Comparison of ENCODE assay signal across 19 cellular contexts in the genomic region with DNA sequence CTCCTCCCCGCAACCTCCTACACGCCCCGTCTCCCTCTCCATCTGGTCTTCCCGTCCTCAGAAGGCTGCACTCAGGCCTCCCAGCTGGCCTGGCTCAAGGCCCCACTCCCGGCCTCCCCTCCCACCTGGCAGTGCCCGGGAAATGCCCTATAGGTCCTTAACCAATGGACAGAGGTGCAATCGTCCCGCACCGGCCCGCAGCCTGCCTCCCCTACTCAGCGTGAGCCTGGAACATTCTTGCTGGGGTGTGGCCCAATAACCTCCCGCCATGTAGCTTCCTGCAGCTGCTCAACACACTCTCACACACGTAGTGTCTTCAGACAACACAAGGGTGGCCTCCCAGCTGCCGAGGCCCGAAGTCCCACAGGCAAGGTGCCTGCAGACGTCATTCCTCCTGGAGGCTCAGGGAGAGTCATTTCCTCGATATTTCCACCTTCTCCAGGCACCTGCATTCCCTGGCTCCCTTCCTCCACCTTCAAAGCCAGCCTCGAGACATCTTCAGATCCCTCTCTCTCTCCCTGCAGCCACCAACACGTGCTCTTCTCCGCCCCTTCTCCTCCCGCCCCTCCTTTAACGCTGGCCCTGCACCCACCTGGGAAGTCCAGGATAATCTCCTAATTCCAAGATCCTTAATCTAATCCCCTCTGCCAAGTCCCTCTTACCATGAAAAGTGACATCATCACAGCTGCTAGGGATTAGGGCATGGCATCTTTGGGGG. TPM values are rescaled to one million over a fixed set of nuclear protein-coding genes. Genes with fewer than 3 reads are reported as not detected.
DNase-seq lines count a peak whose midpoint lies in the region; ATAC-seq and TF ChIP-seq lines count a peak whose summit lies in the region.
"Had no signal": no experiment of that assay in that cellular context is flagged by ENCODE, and none has a peak within 500 bp of the region (broad histone marks: within the 10 kb centered on the region; RNA-seq: fewer than 3 reads in every experiment).

No MANE protein-coding gene starts in this region.

- intact Hi-C loops in breast epithelium (cut with DNase I; ENCODE audit: low total_unique reads): no loop called here

- H3K9me3 ChIP-seq in breast epithelium: no peaks in the 10 kb centered on the region
- H3K9me3 ChIP-seq: BE2C, prostate gland, thoracic aorta had no signal

- H3K4me1 Mint-ChIP-seq in GM23338 (peaks cover 21% of the 10 kb centered on the region), WTC11 (peaks cover 15% of the 10 kb centered on the region)
- H3K4me1 Mint-ChIP-seq: activated B cell treated with CpG ODN at 0.5 μM for 24 hours; activated naive CD8-positive, alpha-beta T cell treated with anti-CD3 and anti-CD28 coated beads for 36 hours; natural killer cell had no signal

- no peak overlapping the region; the same call in 1 of the 2 replicates for H3K27ac Mint-ChIP-seq in GM23338
- no peak overlapping the region for H3K27ac Mint-ChIP-seq in WTC11
- H3K27ac Mint-ChIP-seq: activated B cell treated with CpG ODN at 0.5 μM for 24 hours; activated CD8-positive, alpha-beta T cell treated with anti-CD3 and anti-CD28 coated beads, Interleukin-2, amount 10 ng/mL, durations not matched to agents 7 days and 5 days; activated naive CD8-positive, alpha-beta T cell treated with anti-CD3 and anti-CD28 coated beads for 36 hours; natural killer cell had no signal

- TF ChIP-seq CTCF in GM23338 (conservative IDR thresholded peaks at IDR 0.05; ENCODE audit: low read depth in 2 of 2) (no peak), WTC11 (IDR thresholded peaks at IDR 0.05) (no peak), breast epithelium (IDR thresholded peaks at IDR 0.05) (no peak)

- H3K27me3 ChIP-seq in GM23338 (ENCODE audit: insufficient read depth) (no peaks in the 10 kb centered on the region), breast epithelium (peaks cover 0 to 29% of the 10 kb centered on the region in 2 donors)
- H3K27me3 ChIP-seq: BE2C had no signal

- H3K4me1 ChIP-seq in GM23338 (ENCODE audit: insufficient read depth) (0 out of 2 replicates have a peak, but pooled peaks cover 5% of the 10 kb centered on the region), breast epithelium (no peaks in the 10 kb centered on the region)
- H3K4me1 ChIP-seq: prostate gland had no signal

- no peaks in the 10 kb centered on the region for H3K9me2 ChIP-seq in GM23338 (ENCODE audit: insufficient read depth)

- H4K20me1 ChIP-seq in GM23338 (replicated peaks; ENCODE audit: insufficient read depth): no peaks in the 10 kb centered on the region

- H3K27me3 Mint-ChIP-seq in GM23338 (ENCODE audit: insufficient read depth, low read depth, poor library complexity): peaks cover 23% of the 10 kb centered on the region
- peaks cover 2% of the 10 kb centered on the region; the same call in 1 of the 2 replicates for H3K27me3 Mint-ChIP-seq in WTC11 (ENCODE audit: low read depth)

- H3K79me2 ChIP-seq in GM23338 (replicated peaks; ENCODE audit: insufficient read depth): no peaks in the 10 kb centered on the region

- H3K36me3 Mint-ChIP-seq in GM23338 (ENCODE audit: low read depth) (no peaks in the 10 kb centered on the region; the same call in 2 of the 3 replicates), WTC11 (no peaks in the 10 kb centered on the region)
- H3K36me3 Mint-ChIP-seq: activated naive CD8-positive, alpha-beta T cell treated with anti-CD3 and anti-CD28 coated beads for 36 hours; natural killer cell had no signal

- no peak overlapping the region for H3K27ac ChIP-seq in GM23338 (ENCODE audit: low read depth)
- H3K27ac ChIP-seq in breast epithelium: no peak overlapping the region
- H3K27ac ChIP-seq: prostate gland, thoracic aorta had no signal

- H3K4me3 ChIP-seq in GM23338: no peak overlapping the region
- H3K4me3 ChIP-seq in breast epithelium: no peak overlapping the region
- H3K4me3 ChIP-seq: prostate gland, thoracic aorta had no signal

- H3K4me3 Mint-ChIP-seq in GM23338: no peak overlapping the region
- no peak overlapping the region for H3K4me3 Mint-ChIP-seq in WTC11
- H3K4me3 Mint-ChIP-seq: activated B cell treated with CpG ODN at 0.5 μM for 24 hours; activated CD8-positive, alpha-beta T cell treated with anti-CD3 and anti-CD28 coated beads, Interleukin-2, amount 10 ng/mL, durations not matched to agents 7 days and 5 days; activated naive CD8-positive, alpha-beta T cell treated with anti-CD3 and anti-CD28 coated beads for 36 hours; natural killer cell had no signal

- H3K9me3 Mint-ChIP-seq in GM23338 (peaks cover 2% of the 10 kb centered on the region; the same call in 2 of the 3 replicates), WTC11 (peaks cover 2% of the 10 kb centered on the region; the same call in 1 of the 2 replicates)
- H3K9me3 Mint-ChIP-seq: activated B cell treated with CpG ODN at 0.5 μM for 24 hours; activated naive CD8-positive, alpha-beta T cell treated with anti-CD3 and anti-CD28 coated beads for 36 hours; natural killer cell had no signal

- H3F3A ChIP-seq in GM23338 (replicated peaks; ENCODE audit: low read depth): no peaks in the 10 kb centered on the region

- CTCF ChIA-PET in WTC11 (lab: Charles Lee): interaction anchor here (1.7 to 4.0 kb wide), 3 partner anchors 14 to 58 kb away, joined by 5 to 17 read pairs (median 7); no protein-coding TSS in a partner anchor

- peak; percentile 37 for DNase-seq in COR-L47 (lab: John Stamatoyannopoulos, UW)
- DNase-seq in GM23338 (ENCODE audit: low spot score): no peak
- no peak for DNase-seq in WTC11 (ENCODE audit: low spot score)
- peak; percentile 24 for DNase-seq in left kidney (ENCODE audit: low read depth, low spot score)
- DNase-seq in pons (ENCODE audit: low spot score): no peak
- no peak for DNase-seq in breast epithelium (ENCODE audit: low spot score in 2 of 2)
- DNase-seq in NCI-H446 (lab: John Stamatoyannopoulos, UW): no peak
- DNase-seq: activated B cell treated with CpG ODN at 0.5 μM for 24 hours; activated CD8-positive, alpha-beta T cell treated with anti-CD3 and anti-CD28 coated beads, Interleukin-2, amount 10 ng/mL, durations not matched to agents 7 days and 5 days; activated naive CD8-positive, alpha-beta T cell treated with anti-CD3 and anti-CD28 coated beads for 36 hours; activated T-cell treated with anti-CD3 and anti-CD28 coated beads, Interleukin-2, amount 50 U/mL, for 48 hours; BE2C; glutamatergic neuron; natural killer cell; NCI-H1694 had no signal

- H3K36me3 ChIP-seq in GM23338 (ENCODE audit: insufficient read depth) (no peaks in the 10 kb centered on the region), breast epithelium (no peaks in the 10 kb centered on the region)
- H3K36me3 ChIP-seq: BE2C, prostate gland, thoracic aorta had no signal

- H2AFZ ChIP-seq in GM23338: no peak overlapping the region

- TF ChIP-seq POLR2A in breast epithelium (IDR thresholded peaks at IDR 0.05): no peak

- POLR2A ChIA-PET in WTC11 (lab: Charles Lee): no interaction called here

- peak; percentile 11; the same call in 2 of the 3 replicates for ATAC-seq in GM23338
- ATAC-seq in WTC11: peak; percentile 25; the same call in 1 of the 2 replicates
- ATAC-seq in GM21737 (IDR thresholded peaks at IDR 0.05; ENCODE audit: unreplicated experiment): no peak
- ATAC-seq: activated CD8-positive, alpha-beta T cell treated with anti-CD3 and anti-CD28 coated beads, Interleukin-2, amount 10 ng/mL, durations not matched to agents 7 days and 5 days; natural killer cell had no signal

- H3K4me2 ChIP-seq in GM23338: no peak overlapping the region

TF ChIP-seq in GM23338, 12 proteins besides CTCF, POLR2A, EP300 and RAD21 (continues in another document):
- TF ChIP-seq ZNF114 (CRISPR knock-in tag; IDR thresholded peaks at IDR 0.05) (no peak), ZNF331 (CRISPR knock-in tag; IDR thresholded peaks at IDR 0.05; ENCODE audit: low read depth) (no peak), CREB1 (CRISPR knock-in tag; IDR thresholded peaks at IDR 0.05; ENCODE audit: low read depth) (no peak)

TF ChIP-seq in WTC11, 78 proteins besides CTCF, POLR2A, EP300 and RAD21 (continues in another document):
- TF ChIP-seq ZNF416 (CRISPR knock-in tag; IDR thresholded peaks at IDR 0.05) (no peak), GABPB1 (CRISPR knock-in tag; IDR thresholded peaks at IDR 0.05) (no peak), ZNF396 (CRISPR knock-in tag; IDR thresholded peaks at IDR 0.05; ENCODE audit: borderline replicate concordance) (no peak), ZSCAN18 (CRISPR knock-in tag; IDR thresholded peaks at IDR 0.05) (no peak), E2F4 (CRISPR knock-in tag; IDR thresholded peaks at IDR 0.05; ENCODE audit: borderline replicate concordance, low read depth) (no peak)
- TF ChIP-seq, protein P1, sequence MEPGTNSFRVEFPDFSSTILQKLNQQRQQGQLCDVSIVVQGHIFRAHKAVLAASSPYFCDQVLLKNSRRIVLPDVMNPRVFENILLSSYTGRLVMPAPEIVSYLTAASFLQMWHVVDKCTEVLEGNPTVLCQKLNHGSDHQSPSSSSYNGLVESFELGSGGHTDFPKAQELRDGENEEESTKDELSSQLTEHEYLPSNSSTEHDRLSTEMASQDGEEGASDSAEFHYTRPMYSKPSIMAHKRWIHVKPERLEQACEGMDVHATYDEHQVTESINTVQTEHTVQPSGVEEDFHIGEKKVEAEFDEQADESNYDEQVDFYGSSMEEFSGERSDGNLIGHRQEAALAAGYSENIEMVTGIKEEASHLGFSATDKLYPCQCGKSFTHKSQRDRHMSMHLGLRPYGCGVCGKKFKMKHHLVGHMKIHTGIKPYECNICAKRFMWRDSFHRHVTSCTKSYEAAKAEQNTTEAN (CRISPR knock-in tag; IDR thresholded peaks at IDR 0.05): no peak

RNA-seq across cellular contexts. Expression of gene ADRA2C, which starts 56.2 kb away (rescaled TPM):
- 16.3 and 16.6 TPM in 2 replicates for total RNA-seq in GM23338 (2014; rRNA removed; shearing (Covaris generic))
- polyA plus RNA-seq in GM23338 (2016; fragmentation: Nextera tagmentation; extraction: Ambion mirVana): 3.0 and 4.1 TPM in 2 replicates
- total RNA-seq in WTC11 (2021) (19.8 to 21.8 TPM (median 20.7 TPM) in 3 replicates), breast epithelium (1 to 10 TPM; 1.6 to 6.9 (median 3.5) TPM)
- total RNA-seq: activated B cell treated with CpG ODN at 0.5 μM for 24 hours; activated CD8-positive, alpha-beta T cell treated with anti-CD3 and anti-CD28 coated beads, Interleukin-2, amount 10 ng/mL, durations not matched to agents 7 days and 5 days; activated naive CD8-positive, alpha-beta T cell treated with anti-CD3 and anti-CD28 coated beads for 36 hours; natural killer cell; T-helper 1 cell treated with Interleukin-12 subunit alpha and Interleukin-12 subunit beta and Interleukin-4 antibody, amounts not matched to agents 30 ng/mL and 1 ng/mL, for 36 hours had no signal

Comparison
In these comparisons a context has a peak if more than half of its experiments do, and no peak if none do; other contexts are left out.
1. DNase-seq: peak in COR-L47 (single experiment) and left kidney (single experiment); none in GM23338 (single experiment), WTC11 (single experiment), pons (single experiment), breast epithelium (0 of 2) and NCI-H446 (0 of 2).